8 cellular contexts compared by ENCODE assay signal in the genomic region with DNA sequence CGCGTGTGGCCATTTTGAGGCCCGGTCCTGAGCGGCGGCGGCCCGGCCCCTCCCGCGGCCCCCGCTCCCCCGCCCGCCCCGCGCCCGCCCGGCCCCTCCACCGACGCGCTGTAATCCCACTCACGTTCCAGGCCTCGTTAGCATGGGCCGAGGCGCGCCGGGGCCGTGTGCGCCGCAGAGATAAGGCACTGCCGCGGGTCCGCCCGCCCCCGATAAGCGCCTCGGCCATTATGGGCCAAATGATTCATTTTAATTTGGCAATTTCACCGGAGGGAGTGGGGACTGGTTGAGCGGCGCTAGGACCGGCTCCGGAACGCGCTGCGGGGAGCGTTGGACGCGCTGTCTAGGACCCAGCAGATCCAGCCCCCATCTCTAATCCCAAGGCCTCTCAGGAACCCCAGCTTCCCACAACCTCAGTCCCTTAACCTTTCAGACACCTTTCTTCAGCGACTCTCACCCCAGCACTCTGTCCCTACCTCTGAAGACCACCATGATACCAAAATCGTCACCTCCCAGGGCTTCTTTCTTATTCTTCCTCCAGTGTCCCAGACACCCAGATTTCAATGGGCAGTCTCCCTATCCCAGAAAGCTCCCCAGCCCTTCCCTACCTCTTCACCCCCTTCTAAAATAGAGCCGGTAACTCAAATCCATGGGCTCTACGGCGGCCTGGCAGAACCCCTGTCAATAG. TPM values are rescaled to one million over a fixed set of nuclear protein-coding genes. Genes with fewer than 3 reads are reported as not detected.
DNase-seq lines count a peak whose midpoint lies in the region; ATAC-seq and TF ChIP-seq lines count a peak whose summit lies in the region.

TAL1 (minus strand) TSS at position 39 of the 688 bp plus-strand sequence. CDS start 6,337 bp downstream, outside the sequence.

- H3K4me1 ChIP-seq in heart right ventricle (peaks cover 6 to 48% (median 28%) of the 10 kb centered on the region in 9 donors), mucosa of descending colon (ENCODE audit: low read depth) (peaks cover 11% of the 10 kb centered on the region), uterus (peaks cover 0 to 13% of the 10 kb centered on the region in 2 donors), Karpas-422 (ENCODE audit: low read length) (no peaks in the 10 kb centered on the region)

- H3K4me1 Mint-ChIP-seq in effector memory CD8-positive, alpha-beta T cell (ENCODE audit: low read depth in 2 of 2): peaks cover 23 to 28% of the 10 kb centered on the region in 2 donors

- no peaks in the 10 kb centered on the region for H3K36me3 Mint-ChIP-seq in effector memory CD8-positive, alpha-beta T cell (ENCODE audit: insufficient read depth)

- 6 to 7% methylated on average over 50 to 51 of the region's 51 CpGs for WGBS in heart right ventricle, 2 donors

- H3K79me2 ChIP-seq in Karpas-422 (ENCODE audit: low read length): no peaks in the 10 kb centered on the region

- H3K9ac ChIP-seq in Karpas-422 (ENCODE audit: low read length): no peak within 1 kb of the TSS

- no peak within 1 kb of the TSS for H2AFZ ChIP-seq in Karpas-422 (ENCODE audit: low read length)

- H3K4me2 ChIP-seq in Karpas-422 (ENCODE audit: low read depth, low read length, poor library complexity, severe bottlenecking): no peak within 1 kb of the TSS

- H3K27me3 ChIP-seq in heart right ventricle: peaks cover 32 to 89% (median 73%) of the 10 kb centered on the region in 7 donors
- peaks cover 15 to 60% of the 10 kb centered on the region in 2 donors for H3K27me3 ChIP-seq in uterus
- H3K27me3 ChIP-seq in Karpas-422 (ENCODE audit: low read length): no peaks in the 10 kb centered on the region

- peak within 1 kb of the TSS; percentile 80 to 82 for H3K4me3 Mint-ChIP-seq in effector memory CD8-positive, alpha-beta T cell

- peak within 1 kb of the TSS in 1 of 2 donors; percentile 70 for H3K27ac Mint-ChIP-seq in effector memory CD8-positive, alpha-beta T cell

- TF ChIP-seq POLR2A in uterus (IDR thresholded peaks at IDR 0.05): no peak

- H3K9me3 ChIP-seq in heart right ventricle (no peaks in the 10 kb centered on the region), mucosa of descending colon (no peaks in the 10 kb centered on the region), uterus (no peaks in the 10 kb centered on the region), Karpas-422 (ENCODE audit: low read length) (no peaks in the 10 kb centered on the region)

- no peaks in the 10 kb centered on the region for H3K36me3 ChIP-seq in heart right ventricle
- no peaks in the 10 kb centered on the region for H3K36me3 ChIP-seq in mucosa of descending colon (ENCODE audit: low read depth)
- no peaks in the 10 kb centered on the region for H3K36me3 ChIP-seq in uterus
- no peaks in the 10 kb centered on the region for H3K36me3 ChIP-seq in Karpas-422 (ENCODE audit: insufficient read depth, low read length)

- H3K27me3 Mint-ChIP-seq in effector memory CD8-positive, alpha-beta T cell: peaks cover 3 to 75% of the 10 kb centered on the region in 2 donors

- intact Hi-C loops in heart right ventricle (cut with DNase I): loop anchor here in 1 of 10 donors (2.0 kb wide), 1 partner anchor 40 kb away; no protein-coding TSS in a partner anchor
- intact Hi-C loops in Right ventricle myocardium superior (cut with DNase I): no loop called here
- intact Hi-C loops in mucosa of descending colon (cut with DNase I, micrococcal nuclease): no loop called here
- intact Hi-C loops in uterus (cut with DNase I; ENCODE audit: low total_unique reads): no loop called here

- H3K27ac ChIP-seq in heart right ventricle: peak within 1 kb of the TSS; percentile 70 to 95 (median 89)
- H3K27ac ChIP-seq in uterus: peak within 1 kb of the TSS; percentile 69 to 71
- H3K27ac ChIP-seq in Karpas-422 (ENCODE audit: low read length): no peak within 1 kb of the TSS

- H3K4me3 ChIP-seq in heart right ventricle (peak within 1 kb of the TSS; percentile 38 to 72 (median 58)), mucosa of descending colon (no peak within 1 kb of the TSS), uterus (peak within 1 kb of the TSS; percentile 20 to 27), Karpas-422 (ENCODE audit: low read length) (no peak within 1 kb of the TSS)

- peak; percentile 9 to 59 (median 44) for ATAC-seq in heart right ventricle
- ATAC-seq in Right ventricle myocardium superior (ENCODE audit: poor library complexity): no peak
- ATAC-seq in effector memory CD8-positive, alpha-beta T cell (replicated peaks): no peak
- ATAC-seq in mucosa of descending colon: peak; percentile 30

- TF ChIP-seq CTCF in heart right ventricle (IDR thresholded peaks at IDR 0.05) (no peak), mucosa of descending colon (IDR thresholded peaks at IDR 0.05) (no peak), uterus (IDR thresholded peaks at IDR 0.05) (no peak)

- no peaks in the 10 kb centered on the region for H4K20me1 ChIP-seq in Karpas-422 (ENCODE audit: insufficient read depth, low read depth, low read length)

- H3K9me2 ChIP-seq in Karpas-422 (replicated peaks; ENCODE audit: insufficient read depth, low read length): no peaks in the 10 kb centered on the region

- DNase-seq in heart right ventricle (peak; percentile 27 to 41), Right ventricle myocardium superior (no peak), mucosa of descending colon (no peak), uterus (no peak), Karpas-422 (no peak), NCI-H146 treated with DMSO at 0.1 percent for 48 hours (lab: John Stamatoyannopoulos, UW; ENCODE audit: unreplicated experiment) (no peak), cerebellar cortex (ENCODE audit: low spot score) (no peak)
- DNase-seq in effector memory CD8-positive, alpha-beta T cell: no peak

- no peaks in the 10 kb centered on the region for H3K9me3 Mint-ChIP-seq in effector memory CD8-positive, alpha-beta T cell

RNA-seq across cellular contexts. Expression of gene TAL1, which starts in this region (rescaled TPM):
- total RNA-seq in heart right ventricle (1 to 10 TPM; 1.8 to 5.0 (median 4.0) TPM), Right ventricle myocardium superior (3.8 TPM), mucosa of descending colon (1 to 10 TPM; 1.2 to 3.0 (median 2.4) TPM), uterus (10 to 100 TPM in 3 of 4 donors, 1 to 10 TPM in 1; 4.8 to 20.7 (median 13.0) TPM)
- 1 to 10 TPM; 2.4 to 7.4 TPM for polyA plus RNA-seq in heart right ventricle
- not detected in 2 replicates for total RNA-seq in Karpas-422 (2014; rRNA removed; shearing (Covaris generic); ENCODE audit: low replicate concordance)

Comparison
In these comparisons a context has a peak if more than half of its experiments do, and no peak if none do; other contexts are left out.
1. ATAC-seq: peak in heart right ventricle (8 of 8) and mucosa of descending colon (single experiment); none in Right ventricle myocardium superior (single experiment) and effector memory CD8-positive, alpha-beta T cell (single experiment).
2. DNase-seq: peak in heart right ventricle (2 of 2); none in Right ventricle myocardium superior (single experiment), effector memory CD8-positive, alpha-beta T cell (0 of 3), mucosa of descending colon (0 of 3), uterus (0 of 2), Karpas-422 (single experiment), NCI-H146 treated with DMSO at 0.1 percent for 48 hours (single experiment) and cerebellar cortex (single experiment).
3. H3K4me3 ChIP-seq: peak in heart right ventricle (10 of 10) and uterus (2 of 2); none in mucosa of descending colon (single experiment) and Karpas-422 (single experiment).